ENCODE assay signal across 20 cellular contexts in the genomic region with DNA sequence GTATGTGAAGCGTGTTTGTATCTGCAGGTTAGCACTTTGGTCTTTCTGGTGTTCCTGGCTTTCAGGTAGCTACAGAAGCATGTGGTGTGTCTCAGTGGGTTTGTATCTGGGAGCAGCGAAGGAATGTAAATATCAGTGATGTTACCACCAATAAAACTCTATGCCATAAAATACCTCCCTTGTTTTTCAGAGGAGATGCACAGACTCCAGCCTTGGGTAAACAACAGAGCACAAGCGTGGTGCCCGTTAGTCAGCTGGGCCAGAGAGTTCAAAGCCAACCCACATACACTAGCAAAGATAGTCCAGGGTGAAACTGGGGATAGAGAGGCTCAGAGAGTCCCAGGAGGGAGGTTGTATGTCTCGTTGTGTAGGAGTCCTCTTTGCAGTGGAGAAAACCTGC.
DNase-seq lines count a peak whose midpoint lies in the region; ATAC-seq and TF ChIP-seq lines count a peak whose summit lies in the region.
"Had no signal": no experiment of that assay in that cellular context is flagged by ENCODE, and none has a peak within 500 bp of the region (broad histone marks: within the 10 kb centered on the region; RNA-seq: fewer than 3 reads in every experiment).

No MANE protein-coding gene starts in this region.

- TF ChIP-seq CTCF in VCaP (conservative IDR thresholded peaks at IDR 0.05) (no peak), mucosa of descending colon (IDR thresholded peaks at IDR 0.05) (no peak), colonic mucosa (IDR thresholded peaks at IDR 0.05) (no peak)

- H3K36me3 Mint-ChIP-seq in CD4-positive, alpha-beta memory T cell, result no peaks in the 10 kb centered on the region

- H3K4me1 Mint-ChIP-seq in CD4-positive, alpha-beta memory T cell, result no peaks in the 10 kb centered on the region

- H3K27ac Mint-ChIP-seq in CD4-positive, alpha-beta memory T cell, result peak overlapping the region in 1 of 7 donors; percentile 32

- no peak overlapping the region for H3K9ac ChIP-seq in colonic mucosa (ENCODE audit: low read depth in 2 of 2, low read length in 2 of 2)

- H3K36me3 ChIP-seq in mucosa of descending colon (ENCODE audit: low read depth) (no peaks in the 10 kb centered on the region), colonic mucosa (no peaks in the 10 kb centered on the region)
- no peaks in the 10 kb centered on the region for H3K36me3 ChIP-seq in CD4-positive, alpha-beta memory T cell (ENCODE audit: insufficient read depth, low read length)
- H3K36me3 ChIP-seq: SJSA1 had no signal

- H3K4me1 ChIP-seq in mucosa of descending colon (ENCODE audit: low read depth), result no peaks in the 10 kb centered on the region
- H3K4me1 ChIP-seq in colonic mucosa, result no peaks in the 10 kb centered on the region
- H3K4me1 ChIP-seq in CD4-positive, alpha-beta memory T cell (ENCODE audit: insufficient read depth, low read length), result no peaks in the 10 kb centered on the region
- H3K4me1 ChIP-seq: SJSA1 had no signal

- ATAC-seq in mucosa of descending colon, result peak; percentile 85
- ATAC-seq in GM18498 (IDR thresholded peaks at IDR 0.05; ENCODE audit: unreplicated experiment), result no peak
- ATAC-seq: K562, Right ventricle myocardium inferior had no signal

- peaks cover 7 to 22% of the 10 kb centered on the region in 2 donors for H3K27me3 Mint-ChIP-seq in CD4-positive, alpha-beta memory T cell

- peak; percentile 9 for DNase-seq in COLO668 (lab: John Stamatoyannopoulos, UW; ENCODE audit: unreplicated experiment)
- DNase-seq in HT-29 (ENCODE audit: low spot score), result peak; percentile 41
- DNase-seq in mucosa of descending colon, result no peak
- no peak for DNase-seq in epidermal melanocyte (ENCODE audit: insufficient read length, low spot score)
- no peak for DNase-seq in colonic mucosa
- DNase-seq in CD4-positive, alpha-beta memory T cell, result no peak
- DNase-seq: DND-41, GOT3, NCI-H1092, NCI-H1436, NCI-H1930, NCI-H2227 treated with DMSO at 0.1 percent for 48 hours, NCI-H510A, NCI-H774, OCI-M1 had no signal

- H3K4me3 Mint-ChIP-seq in CD4-positive, alpha-beta memory T cell, result no peak overlapping the region

- H3K9me3 ChIP-seq in mucosa of descending colon (no peaks in the 10 kb centered on the region), colonic mucosa (no peaks in the 10 kb centered on the region)
- no peaks in the 10 kb centered on the region for H3K9me3 ChIP-seq in CD4-positive, alpha-beta memory T cell (ENCODE audit: control insufficient read depth in 1 of 2, low read length in 2 of 2)

- peak overlapping the region; percentile 82 for H3K27ac ChIP-seq in VCaP
- H3K27ac ChIP-seq in colonic mucosa, result no peak overlapping the region
- no peak overlapping the region for H3K27ac ChIP-seq in CD4-positive, alpha-beta memory T cell (ENCODE audit: low read depth, low read length)
- H3K27ac ChIP-seq: SJSA1 had no signal

- H3K27me3 ChIP-seq in colonic mucosa, result no peaks in the 10 kb centered on the region
- H3K27me3 ChIP-seq in CD4-positive, alpha-beta memory T cell (ENCODE audit: insufficient read depth, low read length), result no peaks in the 10 kb centered on the region
- H3K27me3 ChIP-seq: SJSA1 had no signal

- intact Hi-C loops in mucosa of descending colon (cut with DNase I, micrococcal nuclease) (no loop called here), colonic mucosa (cut with DNase I) (no loop called here)
- intact Hi-C loops in CD4-positive, alpha-beta memory T cell (cut with micrococcal nuclease), result no loop called here

- POLR2A ChIA-PET in CD4-positive, alpha-beta memory T cell (lab: Charles Lee; ENCODE audit: partially characterized antibody), result no interaction called here

- H3K4me3 ChIP-seq in mucosa of descending colon, result no peak overlapping the region
- H3K4me3 ChIP-seq in colonic mucosa, result no peak overlapping the region
- no peak overlapping the region for H3K4me3 ChIP-seq in CD4-positive, alpha-beta memory T cell (ENCODE audit: low read length in 2 of 2)
- H3K4me3 ChIP-seq: K562, SJSA1 had no signal

- CTCF ChIA-PET in CD4-positive, alpha-beta memory T cell (lab: Charles Lee; ENCODE audit: partially characterized antibody), result no interaction called here

- peaks cover 0 to 11% (median 0%) of the 10 kb centered on the region in 8 donors for H3K9me3 Mint-ChIP-seq in CD4-positive, alpha-beta memory T cell

Comparison
In these comparisons a context has a peak if more than half of its experiments do, and no peak if none do; other contexts are left out.
1. DNase-seq: peak in COLO668 (single experiment) and HT-29 (single experiment); none in mucosa of descending colon (0 of 3), epidermal melanocyte (single experiment), colonic mucosa (single experiment) and CD4-positive, alpha-beta memory T cell (0 of 5).